Comparison of ENCODE assay signal across 8 cellular contexts in the genomic region with DNA sequence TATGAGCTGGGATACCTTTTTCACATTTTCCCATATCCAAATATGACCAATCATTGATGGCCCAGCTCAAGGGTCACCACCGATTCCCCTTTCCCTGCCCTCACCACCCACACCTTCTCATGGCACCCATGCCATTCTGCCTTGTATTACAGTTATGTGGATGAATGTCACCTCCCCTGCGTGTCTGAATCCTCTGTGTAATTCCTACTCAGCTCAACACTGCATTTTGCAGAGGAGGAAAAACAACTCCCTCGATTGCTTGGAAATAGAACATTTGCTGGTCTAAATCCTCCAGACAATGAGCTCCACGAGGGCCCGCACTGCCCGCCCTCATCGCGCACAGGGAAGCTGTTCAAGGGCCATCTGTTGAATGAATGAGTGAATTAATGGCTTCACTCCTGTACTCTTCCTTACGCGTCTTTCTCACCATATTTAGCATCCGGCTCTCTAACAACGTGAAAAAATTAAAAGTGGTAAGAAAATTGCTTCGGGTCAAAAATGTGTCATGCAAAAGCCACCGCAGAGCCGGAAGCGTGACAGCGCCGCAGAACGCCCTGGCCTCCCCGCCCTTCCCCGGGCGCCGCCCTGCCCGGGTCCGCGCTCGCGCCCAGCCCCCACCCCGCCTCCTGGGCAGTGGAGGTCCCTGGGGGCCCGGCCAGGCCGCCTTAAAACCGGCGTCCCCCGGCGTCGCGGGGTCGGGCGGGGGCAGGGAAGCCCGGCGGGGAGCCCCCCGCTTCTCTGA. TPM values are rescaled to one million over a fixed set of nuclear protein-coding genes. Genes with fewer than 3 reads are reported as not detected.
DNase-seq lines count a peak whose midpoint lies in the region; ATAC-seq and TF ChIP-seq lines count a peak whose summit lies in the region.

No MANE protein-coding gene starts in this region.

- TF ChIP-seq CTCF in Caco-2 (IDR thresholded peaks at IDR 0.05; ENCODE audit: insufficient read depth in 1 of 2, low read depth in 1 of 2, low read length in 1 of 2, severe bottlenecking in 1 of 2, unreplicated experiment in 1 of 2): no peak
- TF ChIP-seq CTCF in GM20000 (IDR thresholded peaks at IDR 0.05; ENCODE audit: extremely low read depth, missing control alignments): no peak
- no peak for TF ChIP-seq CTCF in progenitor cell of endocrine pancreas (IDR thresholded peaks at IDR 0.05; ENCODE audit: unreplicated experiment)
- TF ChIP-seq CTCF in vagina (IDR thresholded peaks at IDR 0.05): no peak

- H3K9me3 ChIP-seq in Caco-2 (no peaks in the 10 kb centered on the region), vagina (no peaks in the 10 kb centered on the region)

- CTCF ChIA-PET in Caco-2 (lab: Charles Lee): interaction anchor here (0.6 to 1.1 kb wide), 3 partner anchors 61 to 240 kb away, joined by 3 read pairs; no protein-coding TSS in a partner anchor

- no peaks in the 10 kb centered on the region; the same call in 1 of the 2 replicates for H3K36me3 ChIP-seq in Caco-2 (ENCODE audit: control insufficient read depth, insufficient read depth, low read length)
- H3K36me3 ChIP-seq in vagina: no peaks in the 10 kb centered on the region

- H3K4me3 ChIP-seq in Caco-2 (ENCODE audit: low read depth, low read length) (peak overlapping the region; percentile 52), vagina (peak overlapping the region; percentile 61 to 86)

- BruUV-seq in Caco-2 (replicated peaks; lab: Mats Ljungman, UMichigan): no TSS peak

- intact Hi-C loops in Caco-2 (cut with micrococcal nuclease; ENCODE audit: unreplicated experiment) (no loop called here), vagina (cut with DNase I) (no loop called here)

- H3K4me3 Mint-ChIP-seq in Caco-2 (ENCODE audit: unreplicated experiment): peak overlapping the region; percentile 88
- peak overlapping the region; percentile 80 for H3K4me3 Mint-ChIP-seq in progenitor cell of endocrine pancreas (ENCODE audit: low read depth)

- H3K27ac Mint-ChIP-seq in Caco-2 (ENCODE audit: unreplicated experiment) (peak overlapping the region; percentile 74), progenitor cell of endocrine pancreas (peak overlapping the region; percentile 80)

- ATAC-seq in HG03575 (IDR thresholded peaks at IDR 0.05; ENCODE audit: extremely low read depth, insufficient number of reproducible peaks, low FRiP score, unreplicated experiment): peak; percentile 49

- H3K4me1 Mint-ChIP-seq in Caco-2 (ENCODE audit: low read depth, unreplicated experiment) (peaks cover 59% of the 10 kb centered on the region), progenitor cell of endocrine pancreas (ENCODE audit: low read depth) (peaks cover 37% of the 10 kb centered on the region)

- H3K27me3 ChIP-seq in Caco-2 (replicated peaks; ENCODE audit: control insufficient read depth, insufficient read depth, low read length) (no peaks in the 10 kb centered on the region), vagina (no peaks in the 10 kb centered on the region)

- peaks cover 83% of the 10 kb centered on the region for H3K4me1 ChIP-seq in Caco-2
- H3K4me1 ChIP-seq in vagina: peaks cover 35% of the 10 kb centered on the region

- POLR2A ChIA-PET in Caco-2 (lab: Charles Lee): interaction anchor here (0.5 to 1.7 kb wide), 2 partner anchors 50 to 159 kb away, joined by 3 to 9 read pairs; a partner anchor contains a TSS

- peak overlapping the region; percentile 61 for H3K27ac ChIP-seq in vagina

- H3K36me3 Mint-ChIP-seq in Caco-2 (ENCODE audit: insufficient read depth, unreplicated experiment) (peaks cover 22% of the 10 kb centered on the region), progenitor cell of endocrine pancreas (ENCODE audit: insufficient read depth) (peaks cover 7% of the 10 kb centered on the region)

- peak; percentile 77 to 79 for DNase-seq in Caco-2
- DNase-seq in GM20000 (ENCODE audit: low spot score): peak; percentile 93
- peak; percentile 82 for DNase-seq in RPMI7951 (ENCODE audit: low read depth)
- DNase-seq in activated effector memory CD4-positive, alpha-beta T cell treated with Interleukin-2 at 50 U/mL for 16 hours: peak; percentile 74
- peak; percentile 74 for DNase-seq in glomerular visceral epithelial cell (ENCODE audit: extremely low spot score)
- peak; percentile 40 for DNase-seq in progenitor cell of endocrine pancreas (ENCODE audit: low spot score, unreplicated experiment)
- DNase-seq in vagina (ENCODE audit: extremely low spot score in 2 of 2): no peak

- no peak for TF ChIP-seq POLR2A in vagina (IDR thresholded peaks at IDR 0.05)

- no peaks in the 10 kb centered on the region for H3K9me3 Mint-ChIP-seq in Caco-2 (ENCODE audit: unreplicated experiment)
- no peaks in the 10 kb centered on the region for H3K9me3 Mint-ChIP-seq in progenitor cell of endocrine pancreas (ENCODE audit: low read depth)

- H3K27me3 Mint-ChIP-seq in Caco-2 (ENCODE audit: insufficient read depth, unreplicated experiment) (no peaks in the 10 kb centered on the region), progenitor cell of endocrine pancreas (peaks cover 12% of the 10 kb centered on the region)

RNA-seq across cellular contexts. Expression of a gene that starts 0.7 kb away (rescaled TPM):
- 53.4 and 60.1 TPM in 2 replicates for total RNA-seq in Caco-2 (2022)
- 2.9 and 3.4 TPM in 2 replicates for total RNA-seq in RPMI7951 (2014; rRNA removed; shearing (Covaris generic))
- 40.2 and 41.1 TPM in 2 replicates for total RNA-seq in progenitor cell of endocrine pancreas
- total RNA-seq in vagina: 10.8 TPM

Comparison
In these comparisons a context has a peak if more than half of its experiments do, and no peak if none do; other contexts are left out.
1. DNase-seq: peak in Caco-2 (2 of 2), GM20000 (single experiment), RPMI7951 (single experiment), activated effector memory CD4-positive, alpha-beta T cell treated with Interleukin-2 at 50 U/mL for 16 hours (single experiment), glomerular visceral epithelial cell (single experiment) and progenitor cell of endocrine pancreas (single experiment); none in vagina (0 of 2).